8 cellular contexts compared by ENCODE assay signal in genomic region chr7:123747089-123747488, GRCh38. TPM values are rescaled to one million over a fixed set of nuclear protein-coding genes. Genes with fewer than 3 reads are reported as not detected.
DNase-seq lines count a peak whose midpoint lies in the region; ATAC-seq and TF ChIP-seq lines count a peak whose summit lies in the region.

No MANE protein-coding gene starts in this region.

- peaks cover 47% of the 10 kb centered on the region for H3K4me1 Mint-ChIP-seq in endothelial cell (ENCODE audit: unreplicated experiment)

- H4K20me1 ChIP-seq in OCI-LY3 (ENCODE audit: insufficient read depth, low read length): peaks cover 51% of the 10 kb centered on the region

- H3K4me1 ChIP-seq in ES-I3 (ENCODE audit: insufficient read depth, low read length) (peaks cover 16% of the 10 kb centered on the region), OCI-LY3 (ENCODE audit: low read length) (peaks cover 26% of the 10 kb centered on the region), parathyroid adenoma (peaks cover 17% of the 10 kb centered on the region)

- H3K36me3 Mint-ChIP-seq in endothelial cell (ENCODE audit: low read depth, unreplicated experiment): peaks cover 12% of the 10 kb centered on the region

- DNase-seq in endothelial cell (ENCODE audit: low spot score) (no peak), SIG-M5 (lab: John Stamatoyannopoulos, UW) (no peak), dedifferentiated amniotic fluid mesenchymal stem cell (ENCODE audit: extremely low spot score) (no peak)

- H3K4me2 ChIP-seq in OCI-LY3 (ENCODE audit: low read length) (peak overlapping the region; percentile 87), parathyroid adenoma (ENCODE audit: low read length) (peak overlapping the region; percentile 90)

- TF ChIP-seq CTCF in OCI-LY3 (IDR thresholded peaks at IDR 0.05; ENCODE audit: low read depth, low read length) (no peak), endothelial cell (IDR thresholded peaks at IDR 0.05; ENCODE audit: unreplicated experiment) (no peak), parathyroid adenoma (IDR thresholded peaks at IDR 0.05) (no peak)

- peaks cover 73% of the 10 kb centered on the region for H3K79me2 ChIP-seq in OCI-LY3 (ENCODE audit: low read length)
- peaks cover 51% of the 10 kb centered on the region for H3K79me2 ChIP-seq in parathyroid adenoma

- ATAC-seq in HG03139 (IDR thresholded peaks at IDR 0.05; ENCODE audit: unreplicated experiment) (no peak), HG03378 (IDR thresholded peaks at IDR 0.05; ENCODE audit: unreplicated experiment) (no peak)

- no peaks in the 10 kb centered on the region for H3K9me3 Mint-ChIP-seq in endothelial cell (ENCODE audit: unreplicated experiment)

- H2AFZ ChIP-seq in OCI-LY3 (ENCODE audit: low read depth, low read length): no peak overlapping the region
- no peak overlapping the region for H2AFZ ChIP-seq in parathyroid adenoma

- peak overlapping the region; percentile 97 for H3K4me3 ChIP-seq in OCI-LY3 (ENCODE audit: low read length)
- peak overlapping the region; percentile 83 for H3K4me3 ChIP-seq in parathyroid adenoma (ENCODE audit: low read depth, low read length)

- H3K36me3 ChIP-seq in ES-I3 (ENCODE audit: insufficient read depth, low read length) (no peaks in the 10 kb centered on the region), OCI-LY3 (replicated peaks; ENCODE audit: low read depth, low read length) (no peaks in the 10 kb centered on the region), parathyroid adenoma (ENCODE audit: control insufficient read depth, insufficient read depth, low read length) (no peaks in the 10 kb centered on the region)

- peaks cover 10% of the 10 kb centered on the region for H3K27me3 Mint-ChIP-seq in endothelial cell (ENCODE audit: unreplicated experiment)

- no peaks in the 10 kb centered on the region for H3K9me3 ChIP-seq in ES-I3 (ENCODE audit: control insufficient read depth, insufficient read depth, low read length)
- H3K9me3 ChIP-seq in OCI-LY3 (ENCODE audit: insufficient read depth, low read length): no peaks in the 10 kb centered on the region
- no peaks in the 10 kb centered on the region for H3K9me3 ChIP-seq in parathyroid adenoma (ENCODE audit: control insufficient read depth, low read length)

- H3K9ac ChIP-seq in ES-I3 (ENCODE audit: low read depth, low read length) (peak overlapping the region; percentile 99), OCI-LY3 (ENCODE audit: low read length) (peak overlapping the region; percentile 92), parathyroid adenoma (no peak overlapping the region)

- H3K27me3 ChIP-seq in OCI-LY3 (ENCODE audit: low read depth, low read length) (no peaks in the 10 kb centered on the region), parathyroid adenoma (ENCODE audit: control insufficient read depth, insufficient read depth, low read length) (no peaks in the 10 kb centered on the region)

- H3K27ac ChIP-seq in OCI-LY3 (ENCODE audit: low read length): no peak overlapping the region
- H3K27ac ChIP-seq in parathyroid adenoma: no peak overlapping the region

- peak overlapping the region; percentile 94 for H3K27ac Mint-ChIP-seq in endothelial cell (ENCODE audit: unreplicated experiment)

- peak overlapping the region; percentile 98 for H3K4me3 Mint-ChIP-seq in endothelial cell (ENCODE audit: unreplicated experiment)

RNA-seq across cellular contexts. Expression of gene WASL, which starts 1.7 kb away (rescaled TPM):
- 33.7 TPM for total RNA-seq in endothelial cell (ENCODE audit: unreplicated experiment)
